20 cellular contexts compared by ENCODE assay signal in the genomic region with DNA sequence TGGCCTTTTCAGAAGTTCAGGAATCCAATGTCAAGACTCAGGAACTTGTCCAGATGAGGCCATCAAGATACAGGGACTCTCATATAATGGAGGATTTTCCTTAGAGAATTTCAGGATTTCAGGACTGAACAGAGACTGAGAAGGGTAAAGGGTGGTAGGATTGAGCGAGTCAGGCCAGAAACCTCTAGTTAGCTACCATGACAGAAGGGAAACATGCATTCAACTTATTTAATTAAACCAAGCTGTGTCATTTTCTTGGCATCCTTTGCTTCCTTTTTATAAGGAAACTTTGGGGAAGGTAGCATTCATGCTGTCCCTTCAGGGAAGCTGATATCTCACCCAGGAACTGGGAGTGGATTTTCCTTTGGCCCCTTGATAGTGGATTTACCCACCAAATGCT.
"Had no signal": no experiment of that assay in that cellular context is flagged by ENCODE, and none has a peak within 500 bp of the region (broad histone marks: within the 10 kb centered on the region; RNA-seq: fewer than 3 reads in every experiment).

No MANE protein-coding gene starts in this region.

- H3K27me3 ChIP-seq: brain microvascular endothelial cell, dorsolateral prefrontal cortex, gastroesophageal sphincter, heart right ventricle, testis, upper lobe of right lung had no signal

- H3K4me1 ChIP-seq: testis, upper lobe of right lung had no signal

- ATAC-seq: activated CD4-positive, alpha-beta T cell treated with anti-CD3 and anti-CD28 coated beads for 36 hours; activated CD8-positive, alpha-beta T cell treated with anti-CD3 and anti-CD28 coated beads for 36 hours; activated T-helper 17 cell treated with anti-CD3 and anti-CD28 coated beads, Interleukin-2, amount 50 U/mL, for 72 hours; mucosa of descending colon; stimulated activated naive CD8-positive, alpha-beta T cell treated with anti-CD3 and anti-CD28 coated beads, Interleukin-15, amount 100 ng/mL, for 72 hours; upper lobe of right lung had no signal

- DNase-seq: activated CD4-positive, alpha-beta T cell treated with anti-CD3 and anti-CD28 coated beads for 36 hours; activated CD8-positive, alpha-beta T cell treated with anti-CD3 and anti-CD28 coated beads for 36 hours; activated naive CD4-positive, alpha-beta T cell; activated naive CD8-positive, alpha-beta T cell treated with anti-CD3 and anti-CD28 coated beads for 36 hours; activated T-cell treated with anti-CD3 and anti-CD28 coated beads, Interleukin-2, amount 50 U/mL, for 1 hour; amygdala; brain microvascular endothelial cell; central memory CD4-positive, alpha-beta T cell; dorsolateral prefrontal cortex; heart right ventricle; immature natural killer cell; mucosa of descending colon; naive B cell; stimulated activated naive CD8-positive, alpha-beta T cell treated with anti-CD3 and anti-CD28 coated beads, Interleukin-15, amount 100 ng/mL, for 72 hours; testis; upper lobe of right lung had no signal

- H3K4me3 ChIP-seq: dorsolateral prefrontal cortex, gastroesophageal sphincter, heart right ventricle, mucosa of descending colon, psoas muscle, skin epidermis, testis, upper lobe of right lung had no signal

- H3K36me3 ChIP-seq: brain microvascular endothelial cell, gastroesophageal sphincter, heart right ventricle, upper lobe of right lung had no signal

- H3K9me3 ChIP-seq: gastroesophageal sphincter, mucosa of descending colon, psoas muscle, testis, upper lobe of right lung had no signal

- H3K27ac ChIP-seq: brain microvascular endothelial cell, dorsolateral prefrontal cortex, testis, upper lobe of right lung had no signal
